Comparison of ENCODE assay signal across 16 cellular contexts in the genomic region with DNA sequence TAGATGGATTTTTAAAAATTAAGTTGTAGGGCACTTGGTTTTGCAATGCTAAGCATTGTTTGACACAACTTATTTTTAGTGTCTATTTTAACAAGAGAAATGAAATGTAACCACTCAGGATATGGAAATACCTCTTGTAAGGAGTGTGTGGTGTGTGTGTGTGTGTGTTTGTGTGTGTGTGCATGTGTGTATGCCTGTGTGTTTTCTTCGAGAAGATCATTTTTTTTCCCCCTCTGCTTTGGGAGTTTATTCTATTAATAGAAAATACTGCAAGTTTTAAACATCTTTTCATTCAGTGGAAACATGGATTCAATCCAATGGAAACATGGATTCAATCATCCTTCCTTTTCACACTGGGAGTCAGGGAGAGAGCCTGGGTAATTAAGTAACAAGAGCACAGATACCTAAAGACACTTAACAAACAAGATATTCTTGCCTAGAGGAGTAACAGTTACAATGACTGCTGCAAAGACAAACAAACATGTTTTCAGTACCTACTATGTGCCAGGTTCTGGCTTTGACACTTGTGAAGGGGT.
A peak's percentile ranks its signal among the peaks of the same experiment; 100 is the strongest.
DNase-seq lines count a peak whose midpoint lies in the region; ATAC-seq, FAIRE-seq and TF ChIP-seq lines count a peak whose summit lies in the region.
"Had no signal": no experiment of that assay in that cellular context is flagged by ENCODE, and none has a peak within 500 bp of the region (broad histone marks: within the 10 kb centered on the region; RNA-seq: fewer than 3 reads in every experiment).

No MANE protein-coding gene starts in this region.

- no peaks in the 10 kb centered on the region for H3K27me3 ChIP-seq in liver (ENCODE audit: control insufficient read depth in 4 of 4, insufficient read depth in 4 of 4, low read length in 3 of 4)
- no peaks in the 10 kb centered on the region for H3K27me3 ChIP-seq in HepG2 (ENCODE audit: control insufficient read depth in 1 of 2, insufficient read depth in 2 of 2, low read length in 2 of 2)
- H3K27me3 ChIP-seq in fibroblast of lung (ENCODE audit: control insufficient read depth, insufficient read depth, low read length), result no peaks in the 10 kb centered on the region
- H3K27me3 ChIP-seq in muscle layer of duodenum (ENCODE audit: low read depth, low read length), result no peaks in the 10 kb centered on the region
- H3K27me3 ChIP-seq in aorta (ENCODE audit: control insufficient read depth in 1 of 2, insufficient read depth in 2 of 2, low read length in 1 of 2), result no peaks in the 10 kb centered on the region

- intact Hi-C loops in HepG2 (cut with micrococcal nuclease; ENCODE audit: unreplicated experiment), result no loop called here
- intact Hi-C loops in aorta (cut with DNase I), result no loop called here

- in situ Hi-C loops in HepG2 (cut with HindIII; ENCODE audit: extremely low pct_ligation_motif_present, low pct_unique_long_range_greater_than_20kb), result no loop called here

- TF ChIP-seq RAD21 in liver (IDR thresholded peaks at IDR 0.05) (no peak), HepG2 (CRISPR knock-in tag; IDR thresholded peaks at IDR 0.05) (no peak)

- H3K9me3 ChIP-seq in liver (ENCODE audit: control insufficient read depth in 4 of 4, low read length in 3 of 4), result peaks cover 0 to 6% (median under 1%) of the 10 kb centered on the region in 4 donors
- H3K9me3 ChIP-seq in HepG2 (ENCODE audit: low read length), result no peaks in the 10 kb centered on the region
- H3K9me3 ChIP-seq in fibroblast of lung (ENCODE audit: control insufficient read depth, insufficient read depth, low read depth, low read length), result no peaks in the 10 kb centered on the region
- H3K9me3 ChIP-seq in muscle layer of duodenum (ENCODE audit: control insufficient read depth in 1 of 2, low read length in 2 of 2), result peaks cover 0 to 8% of the 10 kb centered on the region in 2 donors
- no peaks in the 10 kb centered on the region for H3K9me3 ChIP-seq in aorta (ENCODE audit: control insufficient read depth, low read length)

- no peak overlapping the region for H2AFZ ChIP-seq in HepG2 (ENCODE audit: low read length)
- H2AFZ ChIP-seq in fibroblast of lung (ENCODE audit: low read length), result no peak overlapping the region

- FAIRE-seq in HepG2 (lab: Jason Lieb, UNC), result no peak

- no peak for TF ChIP-seq POLR2A in HepG2 (IDR thresholded peaks at IDR 0.05; ENCODE audit: insufficient read depth in 1 of 2, low read depth in 2 of 2, low read length in 2 of 2)

- H4K20me1 ChIP-seq in HepG2 (ENCODE audit: insufficient read depth, low read length) (no peaks in the 10 kb centered on the region), fibroblast of lung (ENCODE audit: control insufficient read depth, extremely low read depth, insufficient read depth, low read length) (no peaks in the 10 kb centered on the region)

- DNase-seq in HepG2 (ENCODE audit: low spot score) (no peak), fibroblast of lung (ENCODE audit: low read depth in 2 of 2) (peak; percentile 60 to 76), aorta (no peak), NK-92 (lab: John Stamatoyannopoulos, UW; ENCODE audit: unreplicated experiment) (no peak), NCI-H1436 treated with DMSO at 0.1 percent for 48 hours (lab: John Stamatoyannopoulos, UW) (no peak), A172 (ENCODE audit: low spot score) (no peak)
- DNase-seq: activated CD8-positive, alpha-beta T cell treated with anti-CD3 and anti-CD28 coated beads for 36 hours; activated naive CD8-positive, alpha-beta T cell treated with anti-CD3 and anti-CD28 coated beads, Interleukin-2, amount 50 U/mL, for 24 hours; activated T-cell treated with anti-CD3 and anti-CD28 coated beads, Interleukin-2, amount 50 U/mL, for 72 hours; CD8-positive, alpha-beta T cell; immature natural killer cell; NCI-H345; nephron progenitor cell; T-helper 1 cell had no signal

- H3K79me2 ChIP-seq in HepG2 (ENCODE audit: insufficient read depth, low read length), result no peaks in the 10 kb centered on the region
- no peaks in the 10 kb centered on the region for H3K79me2 ChIP-seq in fibroblast of lung (ENCODE audit: control insufficient read depth, insufficient read depth, low read length)

- POLR2A ChIA-PET in HepG2 (lab: Yijun Ruan, JAX), result no interaction called here

- no peaks in the 10 kb centered on the region for H3K36me3 ChIP-seq in liver (ENCODE audit: control insufficient read depth in 4 of 4, insufficient read depth in 3 of 4, low read depth in 1 of 4, low read length in 3 of 4)
- no peaks in the 10 kb centered on the region for H3K36me3 ChIP-seq in HepG2 (replicated peaks in 1 of 2; ENCODE audit: control insufficient read depth in 1 of 2, insufficient read depth in 2 of 2, low read length in 2 of 2)
- no peaks in the 10 kb centered on the region for H3K36me3 ChIP-seq in fibroblast of lung (ENCODE audit: control insufficient read depth, insufficient read depth, low read length)
- no peaks in the 10 kb centered on the region for H3K36me3 ChIP-seq in muscle layer of duodenum (ENCODE audit: control insufficient read depth in 1 of 2, insufficient read depth in 2 of 2, low read length in 2 of 2)
- H3K36me3 ChIP-seq in aorta (ENCODE audit: control insufficient read depth in 1 of 2, insufficient read depth in 2 of 2, low read length in 1 of 2), result no peaks in the 10 kb centered on the region

- WGBS in liver, result 87% methylated on average over 1 of the region's 1 CpG
- 32% methylated on average over 1 of the region's 1 CpG for WGBS in HepG2 (ENCODE audit: low lambda C conversion rate)
- 0 to 6% methylated on average over 1 of the region's 1 CpG for WGBS in aorta, 2 donors

- no peak overlapping the region for H3K4me2 ChIP-seq in HepG2 (ENCODE audit: low read depth, low read length)
- H3K4me2 ChIP-seq in fibroblast of lung (ENCODE audit: extremely low read depth, insufficient read depth, low read length), result no peak overlapping the region

- no peaks in the 10 kb centered on the region for H3K4me1 ChIP-seq in liver (ENCODE audit: control insufficient read depth in 4 of 4, insufficient read depth in 4 of 4, low read length in 3 of 4)
- H3K4me1 ChIP-seq in HepG2 (ENCODE audit: insufficient read depth, low read length), result no peaks in the 10 kb centered on the region
- H3K4me1 ChIP-seq in fibroblast of lung (ENCODE audit: control insufficient read depth, extremely low read depth, insufficient read depth, low read length), result no peaks in the 10 kb centered on the region
- peaks cover 0 to 4% of the 10 kb centered on the region in 2 donors for H3K4me1 ChIP-seq in muscle layer of duodenum (ENCODE audit: control insufficient read depth in 1 of 2, insufficient read depth in 2 of 2, low read length in 2 of 2)
- H3K4me1 ChIP-seq in aorta (ENCODE audit: control insufficient read depth in 1 of 2, insufficient read depth in 2 of 2, low read length in 2 of 2), result peaks cover 0 to 2% of the 10 kb centered on the region in 2 donors

- no peak overlapping the region for H3K27ac ChIP-seq in liver (ENCODE audit: low read depth in 1 of 2, low read length in 2 of 2)
- H3K27ac ChIP-seq in HepG2 (ENCODE audit: extremely low read length, insufficient read depth, low read length), result no peak overlapping the region
- no peak overlapping the region for H3K27ac ChIP-seq in fibroblast of lung (ENCODE audit: insufficient read depth, low read length)
- peak overlapping the region; percentile 19 for H3K27ac ChIP-seq in muscle layer of duodenum (ENCODE audit: low read length)
- H3K27ac ChIP-seq in aorta (ENCODE audit: low read depth in 1 of 2, low read length in 2 of 2), result no peak overlapping the region

- no peak for TF ChIP-seq CTCF in liver (IDR thresholded peaks at IDR 0.05; ENCODE audit: low read depth, low read length, missing input control)
- no peak for TF ChIP-seq CTCF in HepG2 (CRISPR knock-in tag; IDR thresholded peaks at IDR 0.05)
- TF ChIP-seq CTCF in fibroblast of lung (conservative IDR thresholded peaks at IDR 0.05 in 1 of 2, IDR thresholded peaks at IDR 0.05 in 1 of 2; ENCODE audit: low read depth in 1 of 2, low read length in 2 of 2), result no peak

- no TSS peak for BruUV-seq in HepG2 (replicated peaks; lab: Mats Ljungman, UMichigan)

- CTCF ChIA-PET in HepG2 (lab: Yijun Ruan, JAX; ENCODE audit: low intra/inter-chr PET ratio, low total read pairs), result no interaction called here

- H3K4me3 ChIP-seq in liver (ENCODE audit: low read depth in 1 of 3, low read length in 3 of 3) (no peak overlapping the region), HepG2 (replicated peaks in 1 of 3; ENCODE audit: insufficient read depth in 1 of 3, low read depth in 2 of 3, low read length in 3 of 3) (no peak overlapping the region), fibroblast of lung (replicated peaks in 1 of 4; ENCODE audit: control extremely low read depth in 1 of 4, insufficient read depth in 1 of 4, low read depth in 3 of 4, low read length in 4 of 4) (no peak overlapping the region), muscle layer of duodenum (ENCODE audit: low read depth in 1 of 2, low read length in 2 of 2) (no peak overlapping the region), aorta (ENCODE audit: low read length in 2 of 2) (no peak overlapping the region)

- no peak for TF ChIP-seq EP300 in HepG2 (IDR thresholded peaks at IDR 0.05; ENCODE audit: low read depth in 2 of 2, low read length in 2 of 2)
- no peak for TF ChIP-seq EP300 in HepG2 (CRISPR knock-in tag; IDR thresholded peaks at IDR 0.05; ENCODE audit: borderline replicate concordance)

- ATAC-seq in HepG2 (no peak), aorta (ENCODE audit: low FRiP score) (peak; percentile 72)
- ATAC-seq: activated CD8-positive, alpha-beta T cell treated with anti-CD3 and anti-CD28 coated beads for 36 hours; activated naive CD8-positive, alpha-beta T cell treated with anti-CD3 and anti-CD28 coated beads, Interleukin-2, amount 50 U/mL, for 24 hours; activated T-cell treated with anti-CD3 and anti-CD28 coated beads, Interleukin-2, amount 50 U/mL, for 72 hours; CD8-positive, alpha-beta T cell had no signal

- H3K9ac ChIP-seq in liver (ENCODE audit: low read depth in 1 of 2, low read length in 2 of 2) (no peak overlapping the region), HepG2 (ENCODE audit: insufficient read depth, low read depth, low read length) (no peak overlapping the region), fibroblast of lung (ENCODE audit: insufficient read depth, low read length) (no peak overlapping the region)

TF ChIP-seq in liver, 16 proteins besides CTCF, POLR2A, EP300 and RAD21:
- TF ChIP-seq TAF1 (conservative IDR thresholded peaks at IDR 0.05), result no peak
- TF ChIP-seq NR2F2 (IDR thresholded peaks at IDR 0.05), result peak; percentile 34

Comparison
In these comparisons a context has a peak if more than half of its experiments do, and no peak if none do; other contexts are left out.
1. DNase-seq: peak in fibroblast of lung (2 of 2); none in HepG2 (single experiment), aorta (0 of 2), NK-92 (single experiment), NCI-H1436 treated with DMSO at 0.1 percent for 48 hours (single experiment) and A172 (single experiment).